ENCODE assay signal across 9 cellular contexts in genomic region chr7:73324081-73324845, GRCh38. TPM values are rescaled to one million over a fixed set of nuclear protein-coding genes. Genes with fewer than 3 reads are reported as not detected.
DNase-seq lines count a peak whose midpoint lies in the region; ATAC-seq and TF ChIP-seq lines count a peak whose summit lies in the region.
"Not testable (repeated sequence)": the region's sequence is repeated elsewhere in the genome, so short reads cannot be mapped to it uniquely, and the experiment has no call there.
"Had no signal": no experiment of that assay in that cellular context is flagged by ENCODE, and none has a peak within 500 bp of the region (broad histone marks: within the 10 kb centered on the region; RNA-seq: fewer than 3 reads in every experiment).

No MANE protein-coding gene starts in this region.

- not testable (repeated sequence) for H3K4me1 ChIP-seq in Panc1 (ENCODE audit: control insufficient read depth, insufficient read depth, low read length)
- H3K4me1 ChIP-seq in left lung: peaks cover 0 to 12% of the 10 kb centered on the region in 2 donors

- intact Hi-C loops in Panc1 (cut with micrococcal nuclease; ENCODE audit: unreplicated experiment): loop anchor here (5.0 kb wide), 1 partner anchor 113 kb away; no protein-coding TSS in a partner anchor
- intact Hi-C loops in left lung (cut with DNase I): not testable (repeated sequence)

- H3K36me3 ChIP-seq in Panc1 (ENCODE audit: control insufficient read depth, insufficient read depth, low read length); left lung: not testable (repeated sequence)

- POLR2A ChIA-PET in Panc1 (lab: Charles Lee): not testable (repeated sequence)

- not testable (repeated sequence) for BruUV-seq in Panc1 (replicated peaks; lab: Mats Ljungman, UMichigan)

- TF ChIP-seq CTCF in AG09309 (IDR thresholded peaks at IDR 0.05; ENCODE audit: control insufficient read depth, insufficient read depth, low read depth, low read length, missing control alignments) (peak; percentile 66), Panc1 (IDR thresholded peaks at IDR 0.05) (peak; percentile 84), left lung (IDR thresholded peaks at IDR 0.05) (peak; percentile 32 to 37)

- CTCF ChIA-PET in Panc1 (lab: Charles Lee): interaction anchor here (0.6 to 1.0 kb wide), 5 partner anchors 10 to 127 kb away, joined by 3 to 10 read pairs (median 3); no protein-coding TSS in a partner anchor

- in situ Hi-C loops in Panc1 (cut with HindIII; ENCODE audit: low pct_unique_long_range_greater_than_20kb, low sequenced_read_pairs): not testable (repeated sequence)

- not testable (repeated sequence) for H3K9me3 ChIP-seq in Panc1 (ENCODE audit: control insufficient read depth, insufficient read depth, low read depth, low read length); left lung

- H3K27ac ChIP-seq in Panc1 (ENCODE audit: low read length): not testable (repeated sequence)
- peak overlapping the region in 1 of 2 donors; percentile 61 for H3K27ac ChIP-seq in left lung

- H3K27me3 ChIP-seq in Panc1 (ENCODE audit: control insufficient read depth, insufficient read depth, low read length); left lung: not testable (repeated sequence)

- peak; percentile 68 for ATAC-seq in GM18907 (IDR thresholded peaks at IDR 0.05; ENCODE audit: unreplicated experiment)
- ATAC-seq in Panc1: peak; percentile 85
- ATAC-seq in left lung: peak; percentile 72

- not testable (repeated sequence) for DNase-seq in AG09309 (ENCODE audit: low read depth); Panc1 (ENCODE audit: low read depth, low spot score)
- DNase-seq in M059J (ENCODE audit: low read depth) (peak; percentile 66), left lung (peak; percentile 58 to 83)
- peak; percentile 72 for DNase-seq in activated CD8-positive, alpha-beta memory T cell treated with anti-CD3 and anti-CD28 coated beads, Interleukin-2, amount 50 U/mL, for 48 hours
- peak; percentile 26 for DNase-seq in effector CD4-positive, alpha-beta T cell
- peak in 3 of 4 experiments; percentile 18 to 33 (median 28) for DNase-seq in stimulated activated CD4-positive, alpha-beta T cell treated with anti-CD3 and anti-CD28 coated beads, Interleukin-1b, Interleukin-23, amount 100 ng/mL, for 24 hours (ENCODE audit: low read depth in 4 of 4, low spot score in 1 of 4)

- not testable (repeated sequence) for H3K4me3 ChIP-seq in AG09309 (ENCODE audit: control insufficient read depth, low read depth, low read length)
- H3K4me3 ChIP-seq in Panc1 (ENCODE audit: low read depth in 2 of 2, low read length in 2 of 2) (peak overlapping the region in 1 of 2 experiments; percentile 4; a peak in 1 of 4 replicates), left lung (peak overlapping the region in 1 of 2 donors; percentile 14)

RNA-seq across cellular contexts. Expression of gene TRIM50, which starts 3.6 kb away (rescaled TPM):
- total RNA-seq in M059J (2014; rRNA removed; shearing (Covaris generic)): not detected in 2 replicates
- total RNA-seq in Panc1 (2021; ENCODE audit: unreplicated experiment) (not detected), left lung (under 1 TPM; 0.34 to 0.38 TPM)
- not detected for polyA plus RNA-seq in Panc1 (2012; ENCODE audit: insufficient read length)

RNA-seq across cellular contexts. Expression of gene FKBP6, which starts 3.7 kb away (rescaled TPM):
- not detected in 2 replicates for total RNA-seq in M059J (2014; rRNA removed; shearing (Covaris generic))
- total RNA-seq in Panc1 (2021; ENCODE audit: unreplicated experiment) (not detected), left lung (under 1 TPM in 1 of 2 donors, not detected in 1; 0.18 TPM)
- 0.17 TPM for polyA plus RNA-seq in Panc1 (2012; ENCODE audit: insufficient read length)
- polyA plus RNA-seq: esophagus had no signal

RNA-seq across cellular contexts. Expression of gene NSUN5, which starts 15.6 kb away (rescaled TPM):
- total RNA-seq in M059J (2014; rRNA removed; shearing (Covaris generic)): 20.3 and 30.2 TPM in 2 replicates
- total RNA-seq in Panc1 (2021; ENCODE audit: unreplicated experiment): 66.8 TPM
- 67.9 TPM for polyA plus RNA-seq in Panc1 (2012; ENCODE audit: insufficient read length)
- total RNA-seq in left lung: 10 to 100 TPM; 23.4 to 26.0 TPM
